In the genomic region with DNA sequence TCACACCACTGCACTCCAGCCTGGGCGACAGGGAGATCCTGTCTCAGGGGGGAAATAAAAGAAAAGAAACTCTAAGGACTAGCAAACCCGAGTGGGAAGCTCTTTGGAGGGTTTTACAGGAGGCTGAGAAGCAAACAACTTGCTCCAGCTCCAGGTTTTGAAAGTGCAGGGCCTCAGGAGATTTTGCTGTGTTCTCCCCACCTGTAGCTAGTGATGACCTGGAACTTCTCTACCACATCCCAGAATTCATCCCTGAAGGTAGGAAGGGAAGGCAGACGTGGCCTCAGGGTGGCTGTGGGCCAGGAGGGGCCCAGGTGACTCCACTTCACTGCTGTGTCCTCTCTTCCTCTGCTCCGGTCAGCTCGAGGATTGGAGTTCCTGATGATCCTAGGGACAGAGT, we compare ENCODE assay signal across 6 cellular contexts. TPM values are rescaled to one million over a fixed set of nuclear protein-coding genes. Genes with fewer than 3 reads are reported as not detected.
"Had no signal": no experiment of that assay in that cellular context is flagged by ENCODE, and none has a peak within 500 bp of the region (broad histone marks: within the 10 kb centered on the region; RNA-seq: fewer than 3 reads in every experiment).

No MANE protein-coding gene starts in this region.

- ATAC-seq: HepG2, K562 had no signal

- H3K36me3 Mint-ChIP-seq: IgD-negative memory B cell had no signal

- H3K4me2 ChIP-seq: KMS-11 had no signal

- DNase-seq: KBM-7 had no signal

- H3K4me3 Mint-ChIP-seq: IgD-negative memory B cell had no signal

- H3K9me3 Mint-ChIP-seq: IgD-negative memory B cell had no signal

- H3K4me3 ChIP-seq: K562 had no signal

- H3K9ac ChIP-seq: KMS-11 had no signal

- H3K27ac ChIP-seq: HL-60, KMS-11 had no signal

RNA-seq across cellular contexts. Expression of gene GGN, which starts 29.8 kb away (rescaled TPM):
- total RNA-seq: HepG2 had no signal
- polyA plus RNA-seq: HepG2, IgD-negative memory B cell had no signal

RNA-seq across cellular contexts. Expression of gene SPRED3, which starts 30.4 kb away (rescaled TPM):
- polyA plus RNA-seq: IgD-negative memory B cell had no signal

RNA-seq across cellular contexts. Expression of gene KCNK6, which starts 38.4 kb away (rescaled TPM):
- total RNA-seq: HepG2 had no signal
